In the genomic region with DNA sequence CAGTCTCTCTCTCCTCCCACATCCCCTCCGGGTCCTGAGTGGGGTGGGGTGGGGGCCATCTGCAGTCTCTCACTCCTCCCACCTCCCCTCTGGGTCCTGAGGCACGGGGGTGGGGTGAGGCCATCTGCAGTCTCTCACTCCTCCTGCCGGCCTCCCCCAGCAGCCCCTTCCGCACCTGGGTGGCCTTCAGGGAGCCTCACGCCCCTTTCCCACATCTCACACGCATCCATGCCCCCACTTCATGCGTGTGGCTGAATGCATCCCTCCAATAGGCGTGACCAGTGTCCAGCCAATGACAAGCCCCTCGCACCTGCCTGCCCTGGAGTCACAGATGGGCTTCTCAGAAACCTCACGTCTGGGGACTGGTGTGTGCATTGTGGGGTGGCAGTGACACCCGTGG, we compare ENCODE assay signal across 21 cellular contexts. TPM values are rescaled to one million over a fixed set of nuclear protein-coding genes. Genes with fewer than 3 reads are reported as not detected.
"Had no signal": no experiment of that assay in that cellular context is flagged by ENCODE, and none has a peak within 500 bp of the region (broad histone marks: within the 10 kb centered on the region; RNA-seq: fewer than 3 reads in every experiment).

No MANE protein-coding gene starts in this region.

- DNase-seq: activated naive CD4-positive, alpha-beta T cell treated with anti-CD3 and anti-CD28 coated beads, Interleukin-2, amount 50 U/mL, for 16 hours; activated T-cell treated with anti-CD3 and anti-CD28 coated beads, Interleukin-2, amount 50 U/mL, for 1 hour; adrenal gland; caudate nucleus; colonic mucosa; esophagus squamous epithelium; foreskin fibroblast; glutamatergic neuron; immature natural killer cell; left cardiac atrium; naive B cell; retina; stimulated activated CD4-positive, alpha-beta T cell treated with anti-CD3 and anti-CD28 coated beads, Interleukin-15, amount 100 ng/mL, for 24 hours; stimulated activated CD4-positive, alpha-beta T cell treated with anti-CD3 and anti-CD28 coated beads, Interleukin-4, amount 100 ng/mL, for 24 hours; stimulated activated naive CD8-positive, alpha-beta T cell treated with anti-CD3 and anti-CD28 coated beads, Interleukin-15, amount 100 ng/mL, for 72 hours; T-helper 17 cell had no signal

- H3K9me3 ChIP-seq: adrenal gland, colonic mucosa, esophagus squamous epithelium, neutrophil, thoracic aorta had no signal

- H3K36me3 ChIP-seq: adrenal gland, colonic mucosa, esophagus squamous epithelium, neutrophil, thoracic aorta had no signal

- H3K4me1 ChIP-seq: adrenal gland had no signal

- H3K27ac ChIP-seq: adrenal gland, colonic mucosa, esophagus squamous epithelium, neutrophil, thoracic aorta had no signal

- H3K4me3 ChIP-seq: adrenal gland, colonic mucosa, esophagus squamous epithelium, lung, thoracic aorta had no signal

RNA-seq across cellular contexts. Expression of a gene that starts 1.0 kb away (rescaled TPM):
- total RNA-seq: adrenal gland, esophagus squamous epithelium, left cardiac atrium, lung, skeletal muscle tissue, T-helper 17 cell, thoracic aorta had no signal
- polyA plus RNA-seq: adrenal gland, immature natural killer cell, urinary bladder had no signal

RNA-seq across cellular contexts. Expression of a gene that starts 5.4 kb away (rescaled TPM):
- polyA plus RNA-seq: immature natural killer cell had no signal

RNA-seq across cellular contexts. Expression of a gene that starts 11.4 kb away (rescaled TPM):
- total RNA-seq: skeletal muscle tissue had no signal
